In genomic region chr4:114879916-114880315, GRCh38 we compare ENCODE assay signal across 24 cellular contexts.
DNase-seq lines count a peak whose midpoint lies in the region; ATAC-seq and TF ChIP-seq lines count a peak whose summit lies in the region.
"Had no signal": no experiment of that assay in that cellular context is flagged by ENCODE, and none has a peak within 500 bp of the region (broad histone marks: within the 10 kb centered on the region; RNA-seq: fewer than 3 reads in every experiment).

No MANE protein-coding gene starts in this region.

- TF ChIP-seq CTCF in choroid plexus epithelial cell (conservative IDR thresholded peaks at IDR 0.05; ENCODE audit: low read depth, low read length), result no peak

- H3K36me3 Mint-ChIP-seq in activated T-cell treated with anti-CD3 and anti-CD28 coated beads, Interleukin-2, amount 50 U/mL, for 4 hours (ENCODE audit: insufficient read depth), result no peaks in the 10 kb centered on the region
- H3K36me3 Mint-ChIP-seq: IgD-negative memory B cell; stimulated activated effector memory CD8-positive, alpha-beta T cell treated with anti-CD3 and anti-CD28 coated beads, Interleukin-12 subunit alpha, Interleukin-12 subunit beta, amount 100 ng/mL, for 72 hours had no signal

- no peaks in the 10 kb centered on the region for H3K4me1 Mint-ChIP-seq in activated T-cell treated with anti-CD3 and anti-CD28 coated beads, Interleukin-2, amount 50 U/mL, for 4 hours (ENCODE audit: low read depth)
- H3K4me1 Mint-ChIP-seq: activated CD4-positive, alpha-beta T cell treated with anti-CD3 and anti-CD28 coated beads, Interleukin-2, amount 10 ng/mL, durations not matched to agents 24 days and 14 days; IgD-negative memory B cell; neural crest cell; stimulated activated effector memory CD8-positive, alpha-beta T cell treated with anti-CD3 and anti-CD28 coated beads, Interleukin-12 subunit alpha, Interleukin-12 subunit beta, amount 100 ng/mL, for 72 hours had no signal

- H3K9me3 Mint-ChIP-seq in activated T-cell treated with anti-CD3 and anti-CD28 coated beads, Interleukin-2, amount 50 U/mL, for 4 hours, result no peaks in the 10 kb centered on the region
- H3K9me3 Mint-ChIP-seq: activated CD4-positive, alpha-beta T cell treated with anti-CD3 and anti-CD28 coated beads, Interleukin-2, amount 10 ng/mL, durations not matched to agents 24 days and 14 days; activated T-helper 2 cell treated with anti-CD3 and anti-CD28 coated beads, Interferon-gamma antibody, Interleukin-2, Interleukin-4, amounts not matched to agents 10 μg/mL and 5 μg/mL and 100 μg/mL, durations not matched to agents 14 hours and 24 hours and 36 hours; IgD-negative memory B cell; neural crest cell; T-helper 2 cell treated with Interferon-gamma antibody and Interleukin-4, amounts not matched to agents 5 μg/mL and 100 μg/mL, for 36 hours had no signal

- H3K27me3 Mint-ChIP-seq in activated T-cell treated with anti-CD3 and anti-CD28 coated beads, Interleukin-2, amount 50 U/mL, for 4 hours (ENCODE audit: low read depth), result no peaks in the 10 kb centered on the region
- H3K27me3 Mint-ChIP-seq: activated CD4-positive, alpha-beta T cell treated with anti-CD3 and anti-CD28 coated beads, Interleukin-2, amount 10 ng/mL, durations not matched to agents 24 days and 14 days; IgD-negative memory B cell; progenitor cell of endocrine pancreas had no signal

- no peak for ATAC-seq in activated T-cell treated with anti-CD3 and anti-CD28 coated beads, Interleukin-2, amount 50 U/mL, for 4 hours
- ATAC-seq: stimulated activated effector memory CD8-positive, alpha-beta T cell treated with anti-CD3 and anti-CD28 coated beads, Interleukin-12 subunit alpha, Interleukin-12 subunit beta, amount 100 ng/mL, for 72 hours had no signal

- DNase-seq in NCI-H748 (lab: John Stamatoyannopoulos, UW; ENCODE audit: unreplicated experiment), result peak; percentile 95
- no peak for DNase-seq in NCI-H748 treated with DMSO at 0.1 percent for 48 hours (lab: John Stamatoyannopoulos, UW)
- DNase-seq in NCI-H2196 (lab: John Stamatoyannopoulos, UW; ENCODE audit: unreplicated experiment), result peak; percentile 6
- DNase-seq in choroid plexus epithelial cell (ENCODE audit: low read depth), result peak; percentile 12
- no peak for DNase-seq in AG08396 (ENCODE audit: low spot score)
- DNase-seq in RKO (ENCODE audit: low spot score), result no peak
- DNase-seq in stimulated activated CD8-positive, alpha-beta memory T cell treated with anti-CD3 and anti-CD28 coated beads, Interleukin-4, amount 100 ng/mL, for 48 hours, result no peak
- DNase-seq in activated T-cell treated with anti-CD3 and anti-CD28 coated beads, Interleukin-2, amount 50 U/mL, for 4 hours, result no peak
- DNase-seq: activated CD4-positive, alpha-beta T cell treated with anti-CD3 and anti-CD28 coated beads, Interleukin-2, amount 10 ng/mL, durations not matched to agents 24 days and 14 days; C1 segment of cervical spinal cord; cerebellar nuclear complex; foreskin fibroblast; GF-D8; H7; NCI-H2029 treated with DMSO at 0.1 percent for 48 hours; stimulated activated CD4-positive, alpha-beta T cell treated with anti-CD3 and anti-CD28 coated beads, Interleukin-1b, Interleukin-23, amount 100 ng/mL, for 48 hours had no signal

- no peak overlapping the region for H3K4me3 ChIP-seq in choroid plexus epithelial cell (ENCODE audit: low read depth, low read length)
- H3K4me3 ChIP-seq: skin epidermis, suprapubic skin had no signal

- no peak overlapping the region for H3K4me3 Mint-ChIP-seq in activated T-cell treated with anti-CD3 and anti-CD28 coated beads, Interleukin-2, amount 50 U/mL, for 4 hours
- H3K4me3 Mint-ChIP-seq: activated CD4-positive, alpha-beta T cell treated with anti-CD3 and anti-CD28 coated beads, Interleukin-2, amount 10 ng/mL, durations not matched to agents 24 days and 14 days; IgD-negative memory B cell; neural crest cell; stimulated activated effector memory CD8-positive, alpha-beta T cell treated with anti-CD3 and anti-CD28 coated beads, Interleukin-12 subunit alpha, Interleukin-12 subunit beta, amount 100 ng/mL, for 72 hours; T-helper 2 cell treated with Interferon-gamma antibody and Interleukin-4, amounts not matched to agents 5 μg/mL and 100 μg/mL, for 36 hours had no signal

Comparison
In these comparisons a context has a peak if more than half of its experiments do, and no peak if none do; other contexts are left out.
1. DNase-seq: peak in NCI-H748 (single experiment), NCI-H2196 (single experiment) and choroid plexus epithelial cell (single experiment); none in NCI-H748 treated with DMSO at 0.1 percent for 48 hours (single experiment), AG08396 (single experiment), RKO (single experiment), stimulated activated CD8-positive, alpha-beta memory T cell treated with anti-CD3 and anti-CD28 coated beads, Interleukin-4, amount 100 ng/mL, for 48 hours (single experiment) and activated T-cell treated with anti-CD3 and anti-CD28 coated beads, Interleukin-2, amount 50 U/mL, for 4 hours (single experiment).